30 cellular contexts compared by ENCODE assay signal in the genomic region with DNA sequence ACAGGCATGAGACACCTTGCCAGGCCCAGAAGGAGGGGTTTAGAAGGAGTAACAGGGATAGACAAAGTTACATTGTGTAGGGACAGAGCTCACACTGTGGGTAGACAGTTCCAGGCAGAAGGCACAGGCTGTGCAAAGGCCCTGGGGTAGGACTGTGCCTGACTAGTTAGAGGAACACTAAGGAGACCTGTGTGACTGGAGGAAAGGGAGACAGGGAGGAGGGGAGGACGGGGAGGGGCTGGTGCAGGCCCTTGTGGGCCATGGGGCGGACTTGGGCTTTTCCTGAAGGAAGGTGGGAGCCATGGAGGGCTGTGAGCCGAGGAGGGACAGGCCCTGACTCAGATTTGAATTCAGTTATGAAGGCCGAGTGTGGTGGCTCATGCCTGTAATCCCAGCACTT. TPM values are rescaled to one million over a fixed set of nuclear protein-coding genes. Genes with fewer than 3 reads are reported as not detected.
"Had no signal": no experiment of that assay in that cellular context is flagged by ENCODE, and none has a peak within 500 bp of the region (broad histone marks: within the 10 kb centered on the region; RNA-seq: fewer than 3 reads in every experiment).

No MANE protein-coding gene starts in this region.

- H3K27me3 ChIP-seq: adrenal gland, ascending aorta, brain microvascular endothelial cell, esophagus squamous epithelium, gastrocnemius medialis, tibial artery had no signal

- H3K36me3 ChIP-seq: adrenal gland, ascending aorta, brain microvascular endothelial cell, esophagus squamous epithelium, gastrocnemius medialis, spleen, tibial artery had no signal

- ATAC-seq: activated CD4-positive, alpha-beta T cell treated with anti-CD3 and anti-CD28 coated beads for 36 hours; activated T-cell treated with anti-CD3 and anti-CD28 coated beads, Interleukin-2, amount 50 U/mL, for 4 hours; gastrocnemius medialis; stimulated activated naive CD8-positive, alpha-beta T cell treated with anti-CD3 and anti-CD28 coated beads, Interleukin-15, amount 100 ng/mL, for 72 hours; WTC11 had no signal

- H3K36me3 Mint-ChIP-seq: activated naive CD8-positive, alpha-beta T cell; memory B cell; naive B cell; WTC11 had no signal

- H3K9me3 ChIP-seq: adrenal gland, ascending aorta, esophagus squamous epithelium, gastrocnemius medialis, mucosa of descending colon, spleen, tibial artery had no signal

- DNase-seq: activated CD4-positive, alpha-beta T cell treated with anti-CD3 and anti-CD28 coated beads for 36 hours; activated CD4-positive, alpha-beta T cell treated with anti-CD3 and anti-CD28 coated beads, Interleukin-2, amount 50 U/mL, for 4 hours; activated CD8-positive, alpha-beta memory T cell treated with anti-CD3 and anti-CD28 coated beads, Interleukin-2, amount 50 U/mL, for 48 hours; activated naive CD4-positive, alpha-beta T cell; activated T-cell treated with anti-CD3 and anti-CD28 coated beads, Interleukin-2, amount 50 U/mL, for 4 hours; esophagus squamous epithelium; gastrocnemius medialis; head of caudate nucleus; hypothalamus; islet precursor cell; naive B cell; occipital lobe; posterior cingulate gyrus; spleen; stimulated activated CD4-positive, alpha-beta T cell treated with anti-CD3 and anti-CD28 coated beads, Interleukin-4, amount 100 ng/mL, for 24 hours; stimulated activated naive CD8-positive, alpha-beta T cell treated with anti-CD3 and anti-CD28 coated beads, Interleukin-15, amount 100 ng/mL, for 72 hours had no signal

- H3K27ac ChIP-seq: adrenal gland, brain microvascular endothelial cell, coronary artery, gastrocnemius medialis had no signal

- H3K4me3 ChIP-seq: adrenal gland, coronary artery, esophagus squamous epithelium, gastrocnemius medialis, mucosa of descending colon, spleen, tibial artery had no signal

- H3K27ac Mint-ChIP-seq: activated CD4-positive, alpha-beta T cell treated with anti-CD3 and anti-CD28 coated beads for 36 hours; activated naive CD8-positive, alpha-beta T cell; activated T-helper 2 cell treated with anti-CD3 and anti-CD28 coated beads, Interferon-gamma antibody, Interleukin-2, Interleukin-4, amounts not matched to agents 10 μg/mL and 5 μg/mL and 100 μg/mL, durations not matched to agents 14 hours and 24 hours and 36 hours; memory B cell; stimulated activated naive CD8-positive, alpha-beta T cell treated with anti-CD3 and anti-CD28 coated beads, Interleukin-15, amount 100 ng/mL, for 72 hours; T-helper 1 cell treated with Interleukin-12 subunit alpha and Interleukin-12 subunit beta and Interleukin-4 antibody, amounts not matched to agents 30 μg/mL and 1 μg/mL, for 36 hours; WTC11 had no signal

- H3K9me3 Mint-ChIP-seq: activated T-cell treated with anti-CD3 and anti-CD28 coated beads, Interleukin-2, amount 50 U/mL, for 4 hours; activated T-helper 2 cell treated with anti-CD3 and anti-CD28 coated beads, Interferon-gamma antibody, Interleukin-2, Interleukin-4, amounts not matched to agents 10 μg/mL and 5 μg/mL and 100 μg/mL, durations not matched to agents 14 hours and 24 hours and 36 hours; central memory CD8-positive, alpha-beta T cell; memory B cell; naive B cell; stimulated activated naive CD8-positive, alpha-beta T cell treated with anti-CD3 and anti-CD28 coated beads, Interleukin-15, amount 100 ng/mL, for 72 hours; T-helper 1 cell treated with Interleukin-12 subunit alpha and Interleukin-12 subunit beta and Interleukin-4 antibody, amounts not matched to agents 30 μg/mL and 1 μg/mL, for 36 hours had no signal

- H3K4me3 Mint-ChIP-seq: activated CD4-positive, alpha-beta T cell treated with anti-CD3 and anti-CD28 coated beads for 36 hours; activated naive CD8-positive, alpha-beta T cell; activated T-cell treated with anti-CD3 and anti-CD28 coated beads, Interleukin-2, amount 50 U/mL, for 4 hours; central memory CD8-positive, alpha-beta T cell; memory B cell; naive B cell; stimulated activated naive CD8-positive, alpha-beta T cell treated with anti-CD3 and anti-CD28 coated beads, Interleukin-15, amount 100 ng/mL, for 72 hours; T-helper 1 cell treated with Interleukin-12 subunit alpha and Interleukin-12 subunit beta and Interleukin-4 antibody, amounts not matched to agents 30 μg/mL and 1 μg/mL, for 36 hours; WTC11 had no signal

- H3K4me1 ChIP-seq: adrenal gland had no signal

RNA-seq across cellular contexts. Expression of a gene that starts 56.3 kb away (rescaled TPM):
- total RNA-seq: renal cortical epithelial cell had no signal
- polyA plus RNA-seq: neural cell had no signal
